In genomic region chr15:75153084-75153483, GRCh38 we compare ENCODE assay signal across 8 cellular contexts. TPM values are rescaled to one million over a fixed set of nuclear protein-coding genes. Genes with fewer than 3 reads are reported as not detected.
DNase-seq lines count a peak whose midpoint lies in the region; ATAC-seq, FAIRE-seq and TF ChIP-seq lines count a peak whose summit lies in the region.

No MANE protein-coding gene starts in this region.

- H3K27me3 ChIP-seq in stomach = no peaks in the 10 kb centered on the region
- no peaks in the 10 kb centered on the region for H3K27me3 ChIP-seq in transverse colon

- TF ChIP-seq CTCF in fibroblast of mammary gland (conservative IDR thresholded peaks at IDR 0.05; ENCODE audit: control insufficient read depth, insufficient read depth, low read depth, low read length) = no peak
- TF ChIP-seq CTCF in stomach (IDR thresholded peaks at IDR 0.05) = no peak
- TF ChIP-seq CTCF in transverse colon (IDR thresholded peaks at IDR 0.05) = no peak

- intact Hi-C loops in stomach (cut with DNase I; ENCODE audit: low total_unique reads) (no loop called here), transverse colon (cut with DNase I; ENCODE audit: low total_unique reads) (no loop called here)

- H3K4me1 ChIP-seq in stomach (peaks cover 0 to 17% (median 0%) of the 10 kb centered on the region in 4 donors), transverse colon (peaks cover 0 to 6% (median 0%) of the 10 kb centered on the region in 4 donors)

- no peak overlapping the region for H3K4me3 ChIP-seq in fibroblast of mammary gland (ENCODE audit: control insufficient read depth, low read depth, low read length)
- H3K4me3 ChIP-seq in stomach = no peak overlapping the region
- H3K4me3 ChIP-seq in transverse colon = no peak overlapping the region

- 75 to 93% (median 77%) methylated on average over 4 of the region's 4 CpGs for WGBS in stomach, 5 donors
- 76% methylated on average over 4 of the region's 4 CpGs; no CpG with 5 or more reads in 1 of the 2 donors for WGBS in transverse colon (ENCODE audit: low coverage in 1 of 2), 2 donors

- no peak for ATAC-seq in GM19395 (IDR thresholded peaks at IDR 0.05; ENCODE audit: unreplicated experiment)

- H3K36me3 ChIP-seq in stomach (no peaks in the 10 kb centered on the region), transverse colon (no peaks in the 10 kb centered on the region)

- DNase-seq in AG08395 (ENCODE audit: low spot score) (peak; percentile 13), GM12891 (ENCODE audit: insufficient read length, low spot score) (peak; percentile 49), RKO (ENCODE audit: low spot score) (peak; percentile 58), fibroblast of mammary gland (ENCODE audit: low read depth) (peak; percentile 76), NCI-H1436 (lab: John Stamatoyannopoulos, UW) (no peak), stomach (no peak), transverse colon (no peak)

- FAIRE-seq in GM12891 (lab: Jason Lieb, UNC) = peak; percentile 84

- TF ChIP-seq EP300 in stomach (IDR thresholded peaks at IDR 0.05) (no peak), transverse colon (IDR thresholded peaks at IDR 0.05; ENCODE audit: low read depth) (no peak)

- H3K9me3 ChIP-seq in stomach (peaks cover 0 to 3% (median 1%) of the 10 kb centered on the region in 4 donors), transverse colon (no peaks in the 10 kb centered on the region)

- in situ Hi-C loops in transverse colon (cut with MboI; ENCODE audit: low pct_ligation_motif_present in 1 of 4, low pct_unique_long_range_greater_than_20kb in 1 of 4, low sequenced_read_pairs in 3 of 4) = no loop called here

- TF ChIP-seq POLR2A in GM12891 (IDR thresholded peaks at IDR 0.05; ENCODE audit: low read depth, low read length) = no peak
- no peak for TF ChIP-seq POLR2A in stomach (IDR thresholded peaks at IDR 0.05)
- no peak for TF ChIP-seq POLR2A in transverse colon (IDR thresholded peaks at IDR 0.05)

- H3K27ac ChIP-seq in stomach (peak overlapping the region in 1 of 5 donors; percentile 32), transverse colon (no peak overlapping the region)

TF ChIP-seq in GM12891, 5 proteins besides CTCF, POLR2A, EP300 and RAD21:
- TF ChIP-seq POU2F2 (IDR thresholded peaks at IDR 0.05; ENCODE audit: low read depth, low read length) (no peak), PAX5 (IDR thresholded peaks at IDR 0.05; ENCODE audit: insufficient read depth, low read length, severe bottlenecking) (no peak), TAF1 (IDR thresholded peaks at IDR 0.05; ENCODE audit: low read depth, low read length) (no peak), SPI1 (IDR thresholded peaks at IDR 0.05; ENCODE audit: low read depth, low read length) (no peak), POLR2AphosphoS5 (IDR thresholded peaks at IDR 0.05; ENCODE audit: low read depth, low read length) (no peak)

RNA-seq across cellular contexts. Expression of gene C15orf39, which starts 48.6 kb away (rescaled TPM):
- 41.0 TPM for polyA plus RNA-seq in GM12891 (2012; ENCODE audit: low read depth, missing spikeins)
- total RNA-seq in stomach (10 to 100 TPM in 4 of 5 donors, 1 to 10 TPM in 1; 3.1 to 29.1 (median 15.2) TPM), transverse colon (10 to 100 TPM; 20.9 to 27.9 (median 26.7) TPM)
- polyA plus RNA-seq in stomach = 1 to 10 TPM; 6.4 to 7.5 (median 7.2) TPM

Comparison
In these comparisons a context has a peak if more than half of its experiments do, and no peak if none do; other contexts are left out.
1. DNase-seq: peak in AG08395 (single experiment), GM12891 (single experiment), RKO (single experiment) and fibroblast of mammary gland (single experiment); none in NCI-H1436 (single experiment), stomach (single experiment) and transverse colon (single experiment).